ENCODE assay signal across 21 cellular contexts in the genomic region with DNA sequence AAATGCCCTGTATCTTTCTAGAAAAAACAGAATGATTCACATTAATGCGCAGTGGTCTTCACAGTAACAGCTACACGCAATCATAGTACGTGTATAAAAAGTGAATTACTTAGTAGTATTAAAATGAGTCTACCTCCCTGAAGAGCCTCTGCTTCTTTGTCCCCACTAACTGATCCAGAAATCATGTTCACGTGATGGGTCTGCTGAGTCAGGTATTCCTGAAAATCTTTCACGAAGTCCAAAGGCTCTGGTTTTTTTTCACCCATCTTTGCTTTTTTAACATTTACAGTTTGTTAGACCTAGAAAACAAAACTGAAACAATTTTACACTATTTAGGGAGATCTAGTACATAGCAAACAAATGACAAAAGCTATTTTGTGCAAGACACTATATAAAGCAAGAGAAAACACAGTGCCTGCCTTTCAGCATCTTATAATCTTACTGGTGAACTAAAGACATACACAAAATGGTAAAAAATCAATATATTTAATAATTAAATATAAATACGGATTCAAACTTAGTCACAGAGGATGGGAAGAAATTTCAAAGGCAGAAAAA. TPM values are rescaled to one million over a fixed set of nuclear protein-coding genes. Genes with fewer than 3 reads are reported as not detected.
DNase-seq lines count a peak whose midpoint lies in the region; ATAC-seq, FAIRE-seq and TF ChIP-seq lines count a peak whose summit lies in the region.
"Had no signal": no experiment of that assay in that cellular context is flagged by ENCODE, and none has a peak within 500 bp of the region (broad histone marks: within the 10 kb centered on the region; RNA-seq: fewer than 3 reads in every experiment).

No MANE protein-coding gene starts in this region.

- no peak overlapping the region for H3K4me3 Mint-ChIP-seq in activated T-cell treated with anti-CD3 and anti-CD28 coated beads, Interleukin-2, amount 50 U/mL, for 24 hours
- no peak overlapping the region for H3K4me3 Mint-ChIP-seq in activated T-cell treated with anti-CD3 and anti-CD28 coated beads, Interleukin-2, amount 50 U/mL, for 4 hours

- H3K4me1 ChIP-seq in KMS-11 (ENCODE audit: low read depth, poor library complexity, severe bottlenecking) (peaks cover 34% of the 10 kb centered on the region), smooth muscle cell (ENCODE audit: low read depth) (no peaks in the 10 kb centered on the region)
- H3K4me1 ChIP-seq: BE2C, Caco-2 had no signal

- H3K36me3 ChIP-seq in KMS-11 (ENCODE audit: insufficient read depth) (no peaks in the 10 kb centered on the region; the same call in 1 of the 2 replicates), smooth muscle cell (ENCODE audit: low read depth) (peaks cover 6% of the 10 kb centered on the region)

- H3K27me3 Mint-ChIP-seq in activated T-cell treated with anti-CD3 and anti-CD28 coated beads, Interleukin-2, amount 50 U/mL, for 24 hours: no peaks in the 10 kb centered on the region
- no peaks in the 10 kb centered on the region for H3K27me3 Mint-ChIP-seq in activated T-cell treated with anti-CD3 and anti-CD28 coated beads, Interleukin-2, amount 50 U/mL, for 4 hours (ENCODE audit: low read depth)

- no peaks in the 10 kb centered on the region for H3K9me3 Mint-ChIP-seq in activated T-cell treated with anti-CD3 and anti-CD28 coated beads, Interleukin-2, amount 50 U/mL, for 24 hours
- no peaks in the 10 kb centered on the region for H3K9me3 Mint-ChIP-seq in activated T-cell treated with anti-CD3 and anti-CD28 coated beads, Interleukin-2, amount 50 U/mL, for 4 hours
- H3K9me3 Mint-ChIP-seq: CD4-positive, CD25-positive, alpha-beta regulatory T cell had no signal

- no peaks in the 10 kb centered on the region for H3F3A ChIP-seq in smooth muscle cell (ENCODE audit: low read depth)

- no peak overlapping the region; the same call in 1 of the 2 replicates for H3K27ac ChIP-seq in KMS-11
- no peak overlapping the region for H3K27ac ChIP-seq in smooth muscle cell (ENCODE audit: low read depth)
- H3K27ac ChIP-seq: Peyer's patch had no signal

- peak; percentile 73 for FAIRE-seq in islet of Langerhans (lab: Jason Lieb, UNC)

- no peak overlapping the region for H3K9ac ChIP-seq in KMS-11
- H3K9ac ChIP-seq in smooth muscle cell (ENCODE audit: low read depth): no peak overlapping the region

- TF ChIP-seq CTCF in KMS-11 (conservative IDR thresholded peaks at IDR 0.05; ENCODE audit: low read depth, low read length) (no peak), smooth muscle cell (IDR thresholded peaks at IDR 0.05; ENCODE audit: borderline replicate concordance, insufficient read depth, poor library complexity, severe bottlenecking) (no peak)

- no peaks in the 10 kb centered on the region for H3K27me3 ChIP-seq in KMS-11 (ENCODE audit: insufficient read depth, low read depth)
- no peaks in the 10 kb centered on the region for H3K27me3 ChIP-seq in smooth muscle cell (ENCODE audit: low read depth)
- H3K27me3 ChIP-seq: BE2C, MG63, Peyer's patch had no signal

- WGBS in smooth muscle cell (ENCODE audit: low lambda C conversion rate): 94% methylated on average over 6 of the region's 6 CpGs

- H4K20me1 ChIP-seq in KMS-11 (ENCODE audit: insufficient read depth): no peaks in the 10 kb centered on the region; the same call in 1 of the 2 replicates
- H4K20me1 ChIP-seq in smooth muscle cell (ENCODE audit: low read depth): peaks cover 69% of the 10 kb centered on the region

- no peaks in the 10 kb centered on the region for H3K9me3 ChIP-seq in smooth muscle cell (replicated peaks; ENCODE audit: low read depth)
- H3K9me3 ChIP-seq: BE2C, Caco-2, MG63, Peyer's patch had no signal

- DNase-seq in activated T-cell treated with anti-CD3 and anti-CD28 coated beads, Interleukin-2, amount 50 U/mL, for 24 hours: no peak
- DNase-seq in activated T-cell treated with anti-CD3 and anti-CD28 coated beads, Interleukin-2, amount 50 U/mL, for 4 hours: no peak
- no peak for DNase-seq in NCI-H1436 (lab: John Stamatoyannopoulos, UW)
- no peak for DNase-seq in smooth muscle cell (lab: John Stamatoyannopoulos, UW; ENCODE audit: unreplicated experiment)
- DNase-seq in epidermal melanocyte (ENCODE audit: insufficient read length, low spot score): no peak
- DNase-seq: BE2C; Caco-2; CD4-positive, CD25-positive, alpha-beta regulatory T cell; DMS153; GDM1; H7; Kasumi-1; MG63; NCI-H1092; NCI-H2081; NCI-H2171 treated with DMSO at 0.1 percent for 48 hours; NCI-H446; Peyer's patch had no signal

- H2AFZ ChIP-seq in KMS-11 (ENCODE audit: low read depth): no peak overlapping the region
- no peak overlapping the region for H2AFZ ChIP-seq in smooth muscle cell (ENCODE audit: low read depth)

- H3K36me3 Mint-ChIP-seq in activated T-cell treated with anti-CD3 and anti-CD28 coated beads, Interleukin-2, amount 50 U/mL, for 24 hours (ENCODE audit: low read depth): peaks cover 73% of the 10 kb centered on the region
- peaks cover 30% of the 10 kb centered on the region for H3K36me3 Mint-ChIP-seq in activated T-cell treated with anti-CD3 and anti-CD28 coated beads, Interleukin-2, amount 50 U/mL, for 4 hours (ENCODE audit: insufficient read depth)

- H3K79me2 ChIP-seq in KMS-11 (ENCODE audit: insufficient read depth, low read depth): peaks cover 26% of the 10 kb centered on the region
- peaks cover 30% of the 10 kb centered on the region for H3K79me2 ChIP-seq in smooth muscle cell (ENCODE audit: low read depth)

- ATAC-seq in activated T-cell treated with anti-CD3 and anti-CD28 coated beads, Interleukin-2, amount 50 U/mL, for 4 hours: no peak
- ATAC-seq: Right ventricle myocardium inferior had no signal

- H3K4me2 ChIP-seq in KMS-11 (peak overlapping the region; percentile 16; the same call in 1 of the 2 replicates), smooth muscle cell (no peak overlapping the region)

- peaks cover 32% of the 10 kb centered on the region for H3K4me1 Mint-ChIP-seq in activated T-cell treated with anti-CD3 and anti-CD28 coated beads, Interleukin-2, amount 50 U/mL, for 24 hours (ENCODE audit: low read depth)
- H3K4me1 Mint-ChIP-seq in activated T-cell treated with anti-CD3 and anti-CD28 coated beads, Interleukin-2, amount 50 U/mL, for 4 hours (ENCODE audit: low read depth): peaks cover 35% of the 10 kb centered on the region

- no peak overlapping the region for H3K4me3 ChIP-seq in KMS-11 (IDR thresholded peaks at IDR 0.05; ENCODE audit: insufficient read depth, low read depth, low read length)
- H3K4me3 ChIP-seq in smooth muscle cell: no peak overlapping the region
- H3K4me3 ChIP-seq: MG63, Peyer's patch had no signal

- peak overlapping the region; percentile 61 for H3K27ac Mint-ChIP-seq in activated T-cell treated with anti-CD3 and anti-CD28 coated beads, Interleukin-2, amount 50 U/mL, for 24 hours

RNA-seq across cellular contexts. Expression of a gene that starts 10.2 kb away (rescaled TPM):
- 10 to 100 TPM; 18.2 to 29.6 (median 21.0) TPM for total RNA-seq in activated T-cell treated with anti-CD3 and anti-CD28 coated beads, Interleukin-2, amount 50 U/mL, for 4 hours
- 6.2 and 6.6 TPM in 2 replicates for total RNA-seq in smooth muscle cell
- 5.6 and 7.3 TPM in 2 replicates for polyA plus RNA-seq in smooth muscle cell

RNA-seq across cellular contexts. Expression of a gene that starts 10.4 kb away (rescaled TPM):
- total RNA-seq in activated T-cell treated with anti-CD3 and anti-CD28 coated beads, Interleukin-2, amount 50 U/mL, for 4 hours: 10 to 100 TPM; 21.8 to 25.9 (median 22.9) TPM
- 3.2 and 3.6 TPM in 2 replicates for total RNA-seq in smooth muscle cell
- polyA plus RNA-seq in smooth muscle cell: 2.9 and 6.1 TPM in 2 replicates

RNA-seq across cellular contexts. Expression of a gene that starts 18.2 kb away (rescaled TPM):
- total RNA-seq in activated T-cell treated with anti-CD3 and anti-CD28 coated beads, Interleukin-2, amount 50 U/mL, for 4 hours: 1 to 10 TPM; 5.3 to 6.3 (median 6.1) TPM
- 7.5 and 14.2 TPM in 2 replicates for total RNA-seq in smooth muscle cell
- 7.0 and 7.3 TPM in 2 replicates for polyA plus RNA-seq in smooth muscle cell

RNA-seq across cellular contexts. Expression of a gene that starts 44.4 kb away (rescaled TPM):
- 1 to 10 TPM; 6.3 to 9.8 (median 9.6) TPM for total RNA-seq in activated T-cell treated with anti-CD3 and anti-CD28 coated beads, Interleukin-2, amount 50 U/mL, for 4 hours
- total RNA-seq in smooth muscle cell: 12.6 and 15.3 TPM in 2 replicates
- 9.9 and 12.0 TPM in 2 replicates for polyA plus RNA-seq in smooth muscle cell
